Comparison of ENCODE assay signal across 2 cellular contexts in the genomic region with DNA sequence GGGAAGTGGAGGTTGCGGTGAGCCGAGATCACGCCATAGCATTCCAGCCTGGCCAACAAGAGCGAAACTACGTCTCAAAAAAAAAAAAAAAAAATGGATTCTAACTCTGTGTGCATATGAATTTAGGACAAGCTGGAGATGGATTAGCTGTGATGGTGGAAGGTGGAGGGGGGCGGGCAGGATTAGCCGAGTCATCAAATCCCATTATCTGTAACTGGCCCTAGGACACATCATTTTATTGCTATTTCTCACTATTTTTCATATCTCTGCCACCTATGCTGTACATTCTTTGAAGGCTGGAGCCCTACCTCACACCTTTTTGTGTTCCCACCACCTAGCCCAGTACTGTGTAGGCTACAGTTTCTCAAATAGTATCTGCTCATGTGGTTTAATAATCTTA.
A peak's percentile ranks its signal among the peaks of the same experiment; 100 is the strongest.
TF ChIP-seq lines count a peak whose summit lies in the region.

No MANE protein-coding gene starts in this region.

TF ChIP-seq in K562, 482 proteins besides CTCF, POLR2A, EP300 and RAD21:
- TF ChIP-seq ZNF316 (IDR thresholded peaks at IDR 0.05) (peak; percentile 39), C11orf30 (IDR thresholded peaks at IDR 0.05; ENCODE audit: low read depth) (peak; percentile 26; the same call in 1 of the 2 replicates), FOXK2 (conservative IDR thresholded peaks at IDR 0.05 in 1 of 2, IDR thresholded peaks at IDR 0.05 in 1 of 2; ENCODE audit: low read depth in 2 of 2) (no peak), MAFG (tag; conservative IDR thresholded peaks at IDR 0.05) (peak; percentile 43; the same call in 1 of the 2 replicates)

TF ChIP-seq in HepG2, 621 proteins besides CTCF, POLR2A, EP300 and RAD21:
- TF ChIP-seq MAFK (conservative IDR thresholded peaks at IDR 0.05 in 1 of 2, IDR thresholded peaks at IDR 0.05 in 1 of 2; ENCODE audit: low read length in 2 of 2) (peak; percentile 87 to 95), MAFF (IDR thresholded peaks at IDR 0.05; ENCODE audit: low read depth, low read length) (peak; percentile 90), NFE2L1 (CRISPR knock-in tag; IDR thresholded peaks at IDR 0.05; ENCODE audit: borderline replicate concordance) (no peak)
